8 cellular contexts compared by ENCODE assay signal in genomic region chr6:36028088-36028886, GRCh38. TPM values are rescaled to one million over a fixed set of nuclear protein-coding genes. Genes with fewer than 3 reads are reported as not detected.
A peak's percentile ranks its signal among the peaks of the same experiment; 100 is the strongest.
DNase-seq lines count a peak whose midpoint lies in the region; ATAC-seq lines count a peak whose summit lies in the region.

No MANE protein-coding gene starts in this region.

- no peaks in the 10 kb centered on the region for H3K9me3 Mint-ChIP-seq in CD4-positive, CD25-positive, alpha-beta regulatory T cell

- H3K27me3 Mint-ChIP-seq in CD4-positive, CD25-positive, alpha-beta regulatory T cell: peaks cover 8% of the 10 kb centered on the region

- H3K4me1 ChIP-seq in CD4-positive, CD25-positive, alpha-beta regulatory T cell (ENCODE audit: control insufficient read depth, insufficient read depth, low read length, poor library complexity, severe bottlenecking): peaks cover 39% of the 10 kb centered on the region

- H3K36me3 ChIP-seq in CD4-positive, CD25-positive, alpha-beta regulatory T cell (ENCODE audit: control insufficient read depth, insufficient read depth, low read length): no peaks in the 10 kb centered on the region

- DNase-seq in CD4-positive, CD25-positive, alpha-beta regulatory T cell: peak in 2 of 3 donors; percentile 30 to 56
- DNase-seq in HK-2 (ENCODE audit: unreplicated experiment) (peak; percentile 48), UCSD-AML1 (lab: John Stamatoyannopoulos, UW; ENCODE audit: unreplicated experiment) (peak; percentile 50), cerebellum (ENCODE audit: low spot score) (peak; percentile 23), left kidney (ENCODE audit: low read depth, low spot score) (peak; percentile 76), cerebellar nuclear complex (lab: John Stamatoyannopoulos, UW) (no peak)
- peak; percentile 44 to 49 for DNase-seq in stimulated activated CD4-positive, alpha-beta T cell treated with anti-CD3 and anti-CD28 coated beads, Interleukin-2, amount 100 ng/mL, for 24 hours

- H3K4me3 Mint-ChIP-seq in CD4-positive, CD25-positive, alpha-beta regulatory T cell: peak overlapping the region; percentile 92 to 98 (median 94)

- H3K27me3 ChIP-seq in CD4-positive, CD25-positive, alpha-beta regulatory T cell (ENCODE audit: control insufficient read depth, insufficient read depth, low read length): peaks cover 3% of the 10 kb centered on the region

- peak overlapping the region; percentile 66 to 90 (median 84) for H3K27ac Mint-ChIP-seq in CD4-positive, CD25-positive, alpha-beta regulatory T cell

- H3K9me3 ChIP-seq in CD4-positive, CD25-positive, alpha-beta regulatory T cell (ENCODE audit: control insufficient read depth in 2 of 2, low read length in 2 of 2): no peaks in the 10 kb centered on the region

- peak overlapping the region; percentile 95 for H3K4me3 ChIP-seq in CD4-positive, CD25-positive, alpha-beta regulatory T cell (ENCODE audit: low read depth, low read length)

- peaks cover 6% of the 10 kb centered on the region for H3K36me3 Mint-ChIP-seq in CD4-positive, CD25-positive, alpha-beta regulatory T cell

- H3K4me1 Mint-ChIP-seq in CD4-positive, CD25-positive, alpha-beta regulatory T cell: peaks cover 26 to 52% (median 29%) of the 10 kb centered on the region in 4 donors

- peak; percentile 9 to 18 for ATAC-seq in CD4-positive, CD25-positive, alpha-beta regulatory T cell (ENCODE audit: low read depth in 2 of 2)
- peak; percentile 16 for ATAC-seq in GM19463 (IDR thresholded peaks at IDR 0.05; ENCODE audit: unreplicated experiment)

- peak overlapping the region; percentile 84 for H3K27ac ChIP-seq in CD4-positive, CD25-positive, alpha-beta regulatory T cell (ENCODE audit: insufficient read depth, low read length, poor library complexity, severe bottlenecking)

RNA-seq across cellular contexts. Expression of gene MAPK14, which starts 0.7 kb away (rescaled TPM):
- total RNA-seq in CD4-positive, CD25-positive, alpha-beta regulatory T cell: 62.5 TPM
- 10 to 100 TPM; 44.6 to 65.0 (median 53.7) TPM for polyA plus RNA-seq in CD4-positive, CD25-positive, alpha-beta regulatory T cell
- 56.8 TPM for total RNA-seq in cerebellum

RNA-seq across cellular contexts. Expression of gene SLC26A8, which starts 3.8 kb away (rescaled TPM):
- not detected for total RNA-seq in CD4-positive, CD25-positive, alpha-beta regulatory T cell
- polyA plus RNA-seq in CD4-positive, CD25-positive, alpha-beta regulatory T cell: not detected
- total RNA-seq in cerebellum: 3.7 TPM

Comparison
In these comparisons a context has a peak if more than half of its experiments do, and no peak if none do; other contexts are left out.
1. DNase-seq: peak in CD4-positive, CD25-positive, alpha-beta regulatory T cell (2 of 3), HK-2 (single experiment), UCSD-AML1 (single experiment), cerebellum (single experiment), left kidney (single experiment) and stimulated activated CD4-positive, alpha-beta T cell treated with anti-CD3 and anti-CD28 coated beads, Interleukin-2, amount 100 ng/mL, for 24 hours (2 of 2); none in cerebellar nuclear complex (0 of 2).